8 cellular contexts compared by ENCODE assay signal in the genomic region with DNA sequence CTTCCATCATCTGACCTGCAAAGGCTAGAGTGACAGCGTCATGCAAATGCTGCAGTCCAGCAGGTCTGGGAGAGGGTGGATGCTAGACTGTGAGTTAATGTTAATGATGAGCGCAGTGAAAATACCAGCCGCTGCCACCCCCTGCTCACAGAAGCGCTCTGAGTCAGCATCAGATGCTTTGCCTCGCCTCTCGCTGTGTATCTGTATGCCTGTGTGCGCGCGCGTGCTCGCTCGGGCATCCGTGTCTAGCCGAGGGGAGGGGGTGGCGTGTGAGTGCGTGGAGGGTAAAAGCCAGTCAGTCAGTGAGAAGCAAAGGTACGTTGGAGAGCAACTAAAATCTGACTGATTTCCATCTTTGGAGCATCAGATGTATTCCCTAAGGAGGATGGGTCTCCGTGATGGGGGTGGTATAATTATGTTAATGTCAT.
DNase-seq lines count a peak whose midpoint lies in the region; ATAC-seq, FAIRE-seq and TF ChIP-seq lines count a peak whose summit lies in the region.

No MANE protein-coding gene starts in this region.

- peak; percentile 45 for FAIRE-seq in islet of Langerhans (lab: Jason Lieb, UNC)

- peak; percentile 45 for DNase-seq in AG09309 (ENCODE audit: low read depth)
- DNase-seq in NCI-H1436 treated with DMSO at 0.1 percent for 48 hours (lab: John Stamatoyannopoulos, UW), result peak; percentile 33
- DNase-seq in cerebellar nuclear complex (lab: John Stamatoyannopoulos, UW), result peak; percentile 83 to 85
- DNase-seq in stromal cell of bone marrow (ENCODE audit: low read depth), result peak; percentile 82
- no peak for DNase-seq in effector CD8-positive, alpha-beta T cell (lab: John Stamatoyannopoulos, UW)

- TF ChIP-seq CTCF in AG09309 (IDR thresholded peaks at IDR 0.05; ENCODE audit: control insufficient read depth, insufficient read depth, low read depth, low read length, missing control alignments), result no peak

- no peak for ATAC-seq in GM21825 (IDR thresholded peaks at IDR 0.05; ENCODE audit: unreplicated experiment)
- no peak for ATAC-seq in GM21717 (IDR thresholded peaks at IDR 0.05; ENCODE audit: unreplicated experiment)

- H3K4me3 ChIP-seq in AG09309 (ENCODE audit: control insufficient read depth, low read depth, low read length), result peak overlapping the region; percentile 40
